In genomic region chr12:107282628-107283027, GRCh38 we compare ENCODE assay signal across 1 cellular context.
TF ChIP-seq lines count a peak whose summit lies in the region.

No MANE protein-coding gene starts in this region.

TF ChIP-seq in GM23338, 12 proteins besides CTCF, POLR2A, EP300 and RAD21 (continued from another document):
- TF ChIP-seq, protein P1, sequence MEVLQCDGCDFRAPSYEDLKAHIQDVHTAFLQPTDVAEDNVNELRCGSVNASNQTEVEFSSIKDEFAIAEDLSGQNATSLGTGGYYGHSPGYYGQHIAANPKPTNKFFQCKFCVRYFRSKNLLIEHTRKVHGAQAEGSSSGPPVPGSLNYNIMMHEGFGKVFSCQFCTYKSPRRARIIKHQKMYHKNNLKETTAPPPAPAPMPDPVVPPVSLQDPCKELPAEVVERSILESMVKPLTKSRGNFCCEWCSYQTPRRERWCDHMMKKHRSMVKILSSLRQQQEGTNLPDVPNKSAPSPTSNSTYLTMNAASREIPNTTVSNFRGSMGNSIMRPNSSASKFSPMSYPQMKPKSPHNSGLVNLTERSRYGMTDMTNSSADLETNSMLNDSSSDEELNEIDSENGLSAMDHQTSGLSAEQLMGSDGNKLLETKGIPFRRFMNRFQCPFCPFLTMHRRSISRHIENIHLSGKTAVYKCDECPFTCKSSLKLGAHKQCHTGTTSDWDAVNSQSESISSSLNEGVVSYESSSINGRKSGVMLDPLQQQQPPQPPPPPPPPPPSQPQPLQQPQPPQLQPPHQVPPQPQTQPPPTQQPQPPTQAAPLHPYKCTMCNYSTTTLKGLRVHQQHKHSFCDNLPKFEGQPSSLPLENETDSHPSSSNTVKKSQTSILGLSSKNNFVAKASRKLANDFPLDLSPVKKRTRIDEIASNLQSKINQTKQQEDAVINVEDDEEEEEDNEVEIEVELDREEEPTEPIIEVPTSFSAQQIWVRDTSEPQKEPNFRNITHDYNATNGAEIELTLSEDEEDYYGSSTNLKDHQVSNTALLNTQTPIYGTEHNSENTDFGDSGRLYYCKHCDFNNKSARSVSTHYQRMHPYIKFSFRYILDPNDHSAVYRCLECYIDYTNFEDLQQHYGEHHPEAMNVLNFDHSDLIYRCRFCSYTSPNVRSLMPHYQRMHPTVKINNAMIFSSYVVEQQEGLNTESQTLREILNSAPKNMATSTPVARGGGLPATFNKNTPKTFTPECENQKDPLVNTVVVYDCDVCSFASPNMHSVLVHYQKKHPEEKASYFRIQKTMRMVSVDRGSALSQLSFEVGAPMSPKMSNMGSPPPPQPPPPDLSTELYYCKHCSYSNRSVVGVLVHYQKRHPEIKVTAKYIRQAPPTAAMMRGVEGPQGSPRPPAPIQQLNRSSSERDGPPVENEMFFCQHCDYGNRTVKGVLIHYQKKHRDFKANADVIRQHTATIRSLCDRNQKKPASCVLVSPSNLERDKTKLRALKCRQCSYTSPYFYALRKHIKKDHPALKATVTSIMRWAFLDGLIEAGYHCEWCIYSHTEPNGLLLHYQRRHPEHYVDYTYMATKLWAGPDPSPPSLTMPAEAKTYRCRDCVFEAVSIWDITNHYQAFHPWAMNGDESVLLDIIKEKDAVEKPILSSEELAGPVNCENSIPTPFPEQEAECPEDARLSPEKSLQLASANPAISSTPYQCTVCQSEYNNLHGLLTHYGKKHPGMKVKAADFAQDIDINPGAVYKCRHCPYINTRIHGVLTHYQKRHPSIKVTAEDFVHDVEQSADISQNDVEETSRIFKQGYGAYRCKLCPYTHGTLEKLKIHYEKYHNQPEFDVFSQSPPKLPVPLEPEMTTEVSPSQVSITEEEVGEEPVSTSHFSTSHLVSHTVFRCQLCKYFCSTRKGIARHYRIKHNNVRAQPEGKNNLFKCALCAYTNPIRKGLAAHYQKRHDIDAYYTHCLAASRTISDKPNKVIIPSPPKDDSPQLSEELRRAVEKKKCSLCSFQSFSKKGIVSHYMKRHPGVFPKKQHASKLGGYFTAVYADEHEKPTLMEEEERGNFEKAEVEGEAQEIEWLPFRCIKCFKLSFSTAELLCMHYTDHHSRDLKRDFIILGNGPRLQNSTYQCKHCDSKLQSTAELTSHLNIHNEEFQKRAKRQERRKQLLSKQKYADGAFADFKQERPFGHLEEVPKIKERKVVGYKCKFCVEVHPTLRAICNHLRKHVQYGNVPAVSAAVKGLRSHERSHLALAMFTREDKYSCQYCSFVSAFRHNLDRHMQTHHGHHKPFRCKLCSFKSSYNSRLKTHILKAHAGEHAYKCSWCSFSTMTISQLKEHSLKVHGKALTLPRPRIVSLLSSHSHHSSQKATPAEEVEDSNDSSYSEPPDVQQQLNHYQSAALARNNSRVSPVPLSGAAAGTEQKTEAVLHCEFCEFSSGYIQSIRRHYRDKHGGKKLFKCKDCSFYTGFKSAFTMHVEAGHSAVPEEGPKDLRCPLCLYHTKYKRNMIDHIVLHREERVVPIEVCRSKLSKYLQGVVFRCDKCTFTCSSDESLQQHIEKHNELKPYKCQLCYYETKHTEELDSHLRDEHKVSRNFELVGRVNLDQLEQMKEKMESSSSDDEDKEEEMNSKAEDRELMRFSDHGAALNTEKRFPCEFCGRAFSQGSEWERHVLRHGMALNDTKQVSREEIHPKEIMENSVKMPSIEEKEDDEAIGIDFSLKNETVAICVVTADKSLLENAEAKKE (CRISPR knock-in tag; IDR thresholded peaks at IDR 0.05), result no peak
- TF ChIP-seq EZH2phosphoT487 (IDR thresholded peaks at IDR 0.05; ENCODE audit: unreplicated experiment) (no peak), POLR2AphosphoS5 (IDR thresholded peaks at IDR 0.05; ENCODE audit: low read depth) (no peak)
- TF ChIP-seq, protein P2, sequence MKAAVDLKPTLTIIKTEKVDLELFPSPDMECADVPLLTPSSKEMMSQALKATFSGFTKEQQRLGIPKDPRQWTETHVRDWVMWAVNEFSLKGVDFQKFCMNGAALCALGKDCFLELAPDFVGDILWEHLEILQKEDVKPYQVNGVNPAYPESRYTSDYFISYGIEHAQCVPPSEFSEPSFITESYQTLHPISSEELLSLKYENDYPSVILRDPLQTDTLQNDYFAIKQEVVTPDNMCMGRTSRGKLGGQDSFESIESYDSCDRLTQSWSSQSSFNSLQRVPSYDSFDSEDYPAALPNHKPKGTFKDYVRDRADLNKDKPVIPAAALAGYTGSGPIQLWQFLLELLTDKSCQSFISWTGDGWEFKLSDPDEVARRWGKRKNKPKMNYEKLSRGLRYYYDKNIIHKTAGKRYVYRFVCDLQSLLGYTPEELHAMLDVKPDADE (IDR thresholded peaks at IDR 0.05), result no peak
TF ChIP-seq in GM23338: peak in this region for 0.
